8 cellular contexts compared by ENCODE assay signal in the genomic region with DNA sequence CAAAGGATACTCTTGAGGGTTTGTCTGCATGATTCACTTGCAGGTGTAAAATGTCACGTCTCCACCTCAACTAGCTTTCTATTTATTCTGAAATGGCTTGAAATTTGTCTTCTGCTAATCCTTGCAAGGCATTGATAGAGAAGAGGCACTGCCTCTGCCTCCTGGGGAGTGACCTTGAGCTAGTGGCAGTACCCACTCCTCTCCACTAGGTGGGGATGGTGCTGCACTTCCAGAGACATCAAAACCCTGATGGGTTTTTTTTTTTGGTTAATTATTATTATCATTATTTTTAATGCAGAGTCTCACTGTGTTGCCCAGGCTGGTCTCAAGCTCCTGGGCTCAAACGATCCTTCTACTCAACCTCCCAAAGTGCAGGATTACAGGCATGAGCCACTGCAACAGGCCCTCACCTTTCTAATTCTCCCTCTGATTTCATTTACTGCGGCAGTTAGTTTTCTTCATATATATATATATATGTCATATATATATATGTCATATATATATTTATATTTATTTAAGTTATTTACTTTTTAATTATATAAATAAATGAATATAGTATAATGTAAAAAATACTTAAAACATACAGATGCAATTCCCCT.
A peak's percentile ranks its signal among the peaks of the same experiment; 100 is the strongest.
DNase-seq lines count a peak whose midpoint lies in the region; ATAC-seq lines count a peak whose summit lies in the region.

No MANE protein-coding gene starts in this region.

- DNase-seq in DMS53 treated with DMSO at 0.1 percent for 48 hours (lab: John Stamatoyannopoulos, UW; ENCODE audit: unreplicated experiment) (peak; percentile 1), NAMALWA (ENCODE audit: low spot score) (peak; percentile 78), dermis blood vessel endothelial cell (peak; percentile 80), lung microvascular endothelial cell (ENCODE audit: low read depth in 2 of 2) (peak; percentile 66 to 69), T1000 (lab: John Stamatoyannopoulos, UW) (no peak)
- DNase-seq in activated CD4-positive, alpha-beta T cell treated with anti-CD3 and anti-CD28 coated beads, Interleukin-2, amount 10 ng/mL, durations not matched to agents 24 days and 14 days = peak; percentile 85
- peak; percentile 13 to 29 for DNase-seq in stimulated activated CD8-positive, alpha-beta memory T cell treated with anti-CD3 and anti-CD28 coated beads, Interleukin-4, amount 100 ng/mL, for 1 hour (ENCODE audit: low read depth in 2 of 2, low spot score in 1 of 2)

- H3K36me3 Mint-ChIP-seq in activated CD4-positive, alpha-beta T cell treated with anti-CD3 and anti-CD28 coated beads, Interleukin-2, amount 10 ng/mL, durations not matched to agents 24 days and 14 days (ENCODE audit: low read depth) = no peaks in the 10 kb centered on the region

- H3K4me1 Mint-ChIP-seq in activated CD4-positive, alpha-beta T cell treated with anti-CD3 and anti-CD28 coated beads, Interleukin-2, amount 10 ng/mL, durations not matched to agents 24 days and 14 days = no peaks in the 10 kb centered on the region

- intact Hi-C loops in activated CD4-positive, alpha-beta T cell treated with anti-CD3 and anti-CD28 coated beads, Interleukin-2, amount 10 ng/mL, durations not matched to agents 24 days and 14 days (cut with micrococcal nuclease) = loop anchor here (1.0 kb wide), 1 partner anchor 125 kb away; no protein-coding TSS in a partner anchor

- peaks cover 10% of the 10 kb centered on the region for H3K27me3 Mint-ChIP-seq in activated CD4-positive, alpha-beta T cell treated with anti-CD3 and anti-CD28 coated beads, Interleukin-2, amount 10 ng/mL, durations not matched to agents 24 days and 14 days

- H3K4me3 Mint-ChIP-seq in activated CD4-positive, alpha-beta T cell treated with anti-CD3 and anti-CD28 coated beads, Interleukin-2, amount 10 ng/mL, durations not matched to agents 24 days and 14 days = no peak overlapping the region

- no peaks in the 10 kb centered on the region for H3K9me3 Mint-ChIP-seq in activated CD4-positive, alpha-beta T cell treated with anti-CD3 and anti-CD28 coated beads, Interleukin-2, amount 10 ng/mL, durations not matched to agents 24 days and 14 days

- ATAC-seq in GM21825 (IDR thresholded peaks at IDR 0.05; ENCODE audit: unreplicated experiment) = peak; percentile 64

- H3K27ac Mint-ChIP-seq in activated CD4-positive, alpha-beta T cell treated with anti-CD3 and anti-CD28 coated beads, Interleukin-2, amount 10 ng/mL, durations not matched to agents 24 days and 14 days = no peak overlapping the region
